In genomic region chr1:183281553-183282091, GRCh38 we compare ENCODE assay signal across 8 cellular contexts.
DNase-seq lines count a peak whose midpoint lies in the region; ATAC-seq and TF ChIP-seq lines count a peak whose summit lies in the region.

No MANE protein-coding gene starts in this region.

- no peaks in the 10 kb centered on the region for H3K36me3 Mint-ChIP-seq in activated CD8-positive, alpha-beta T cell treated with anti-CD3 and anti-CD28 coated beads for 36 hours (ENCODE audit: low read depth)
- H3K36me3 Mint-ChIP-seq in effector memory CD8-positive, alpha-beta T cell (ENCODE audit: insufficient read depth) = no peaks in the 10 kb centered on the region
- H3K36me3 Mint-ChIP-seq in memory B cell = no peaks in the 10 kb centered on the region

- H3K27ac Mint-ChIP-seq in activated CD8-positive, alpha-beta T cell treated with anti-CD3 and anti-CD28 coated beads for 36 hours = no peak overlapping the region
- H3K27ac Mint-ChIP-seq in effector memory CD8-positive, alpha-beta T cell = no peak overlapping the region
- no peak overlapping the region for H3K27ac Mint-ChIP-seq in memory B cell

- POLR2A ChIA-PET in activated CD8-positive, alpha-beta T cell treated with anti-CD3 and anti-CD28 coated beads for 36 hours (lab: Charles Lee) = interaction anchor here (0.9 kb wide), 1 partner anchor 56 kb away, joined by 3 read pairs; no protein-coding TSS in a partner anchor

- H3K27ac ChIP-seq in 22Rv1 = no peak overlapping the region

- ATAC-seq in GM18502 (IDR thresholded peaks at IDR 0.05; ENCODE audit: poor library complexity, unreplicated experiment) (peak; percentile 71), HG03565 (IDR thresholded peaks at IDR 0.05; ENCODE audit: unreplicated experiment) (peak; percentile 75), memory B cell (ENCODE audit: low read depth) (peak; percentile 75)
- peak; percentile 89 for ATAC-seq in activated CD8-positive, alpha-beta T cell treated with anti-CD3 and anti-CD28 coated beads for 36 hours
- ATAC-seq in effector memory CD8-positive, alpha-beta T cell (replicated peaks) = peak; percentile 42

- CTCF ChIA-PET in activated CD8-positive, alpha-beta T cell treated with anti-CD3 and anti-CD28 coated beads for 36 hours (lab: Charles Lee) = interaction anchor here (0.7 to 2.6 kb wide), 14 partner anchors 9 to 403 kb away, joined by 3 to 8 read pairs (median 4); no protein-coding TSS in a partner anchor

- H3K27me3 Mint-ChIP-seq in activated CD8-positive, alpha-beta T cell treated with anti-CD3 and anti-CD28 coated beads for 36 hours = peaks cover 8% of the 10 kb centered on the region
- H3K27me3 Mint-ChIP-seq in effector memory CD8-positive, alpha-beta T cell = peaks cover 26 to 51% of the 10 kb centered on the region in 2 donors
- peaks cover 18% of the 10 kb centered on the region for H3K27me3 Mint-ChIP-seq in memory B cell

- no peak overlapping the region for H3K4me3 Mint-ChIP-seq in activated CD8-positive, alpha-beta T cell treated with anti-CD3 and anti-CD28 coated beads for 36 hours
- H3K4me3 Mint-ChIP-seq in effector memory CD8-positive, alpha-beta T cell = no peak overlapping the region
- no peak overlapping the region for H3K4me3 Mint-ChIP-seq in memory B cell

- TF ChIP-seq CTCF in 22Rv1 (IDR thresholded peaks at IDR 0.05) = peak; percentile 99
- peak; percentile 88 for TF ChIP-seq CTCF in activated CD8-positive, alpha-beta T cell treated with anti-CD3 and anti-CD28 coated beads for 36 hours (IDR thresholded peaks at IDR 0.05)

- H3K4me1 Mint-ChIP-seq in activated CD8-positive, alpha-beta T cell treated with anti-CD3 and anti-CD28 coated beads for 36 hours (ENCODE audit: low read depth) = no peaks in the 10 kb centered on the region
- peaks cover 3 to 4% of the 10 kb centered on the region in 2 donors for H3K4me1 Mint-ChIP-seq in effector memory CD8-positive, alpha-beta T cell (ENCODE audit: low read depth in 2 of 2)
- H3K4me1 Mint-ChIP-seq in memory B cell = no peaks in the 10 kb centered on the region

- no peaks in the 10 kb centered on the region for H3K9me3 Mint-ChIP-seq in activated CD8-positive, alpha-beta T cell treated with anti-CD3 and anti-CD28 coated beads for 36 hours
- no peaks in the 10 kb centered on the region for H3K9me3 Mint-ChIP-seq in effector memory CD8-positive, alpha-beta T cell
- H3K9me3 Mint-ChIP-seq in memory B cell = no peaks in the 10 kb centered on the region

- intact Hi-C loops in activated CD8-positive, alpha-beta T cell treated with anti-CD3 and anti-CD28 coated beads for 36 hours (cut with micrococcal nuclease) = loop anchor here (5.0 to 10.0 kb wide), 2 partner anchors 341 to 403 kb away; no protein-coding TSS in a partner anchor

- peak; percentile 78 for DNase-seq in NCI-H774 (lab: John Stamatoyannopoulos, UW)
- peak; percentile 87 for DNase-seq in activated CD8-positive, alpha-beta T cell treated with anti-CD3 and anti-CD28 coated beads for 36 hours
- peak; percentile 34 to 65 (median 38) for DNase-seq in effector memory CD8-positive, alpha-beta T cell
- DNase-seq in memory B cell (ENCODE audit: low spot score in 2 of 2) = peak; percentile 68 to 73
- DNase-seq in stimulated activated CD8-positive, alpha-beta memory T cell treated with anti-CD3 and anti-CD28 coated beads, Interleukin-12 subunit alpha, Interleukin-12 subunit beta, amount 100 ng/mL, for 24 hours (ENCODE audit: extremely low read depth) = peak; percentile 12

Comparison
In these comparisons a context has a peak if more than half of its experiments do, and no peak if none do; other contexts are left out.
1. DNase-seq: peak in every context shown above with its lines; median percentile 87 in activated CD8-positive, alpha-beta T cell treated with anti-CD3 and anti-CD28 coated beads for 36 hours; 78 in NCI-H774; 70 in memory B cell; 38 in effector memory CD8-positive, alpha-beta T cell; 12 in stimulated activated CD8-positive, alpha-beta memory T cell treated with anti-CD3 and anti-CD28 coated beads, Interleukin-12 subunit alpha, Interleukin-12 subunit beta, amount 100 ng/mL, for 24 hours.